In genomic region chr5:139251281-139251687, GRCh38 we compare ENCODE assay signal across 11 cellular contexts. TPM values are rescaled to one million over a fixed set of nuclear protein-coding genes. Genes with fewer than 3 reads are reported as not detected.
DNase-seq lines count a peak whose midpoint lies in the region; ATAC-seq lines count a peak whose summit lies in the region.
"Had no signal": no experiment of that assay in that cellular context is flagged by ENCODE, and none has a peak within 500 bp of the region (broad histone marks: within the 10 kb centered on the region; RNA-seq: fewer than 3 reads in every experiment).

No MANE protein-coding gene starts in this region.

- H3K4me3 Mint-ChIP-seq in activated CD8-positive, alpha-beta memory T cell treated with anti-CD3 and anti-CD28 coated beads, Interleukin-2, amount 10 ng/mL, durations not matched to agents 7 days and 5 days: no peak overlapping the region
- H3K4me3 Mint-ChIP-seq in T-cell: no peak overlapping the region
- no peak overlapping the region for H3K4me3 Mint-ChIP-seq in stimulated activated memory B cell treated with anti-CD40 and anti-IgM and Interleukin-4, amounts not matched to agents 10 μg/mL and 1 μg/mL and 100 μg/mL, for 72 hours
- H3K4me3 Mint-ChIP-seq: brain; naive thymus-derived CD8-positive, alpha-beta T cell had no signal

- POLR2A ChIA-PET in T-cell (lab: Charles Lee): no interaction called here

- CTCF ChIA-PET in activated CD8-positive, alpha-beta memory T cell treated with anti-CD3 and anti-CD28 coated beads, Interleukin-2, amount 10 ng/mL, durations not matched to agents 7 days and 5 days (lab: Charles Lee): interaction anchor here (0.8 to 3.3 kb wide), 16 partner anchors 9 to 608 kb away, joined by 3 to 13 read pairs (median 4); partner anchors contain the start of genes MATR3, PAIP2 and SIL1
- CTCF ChIA-PET in T-cell (lab: Charles Lee): interaction anchor here (0.5 to 0.8 kb wide), 6 partner anchors 9 to 777 kb away, joined by 3 to 6 read pairs (median 3); partner anchors contain the start of gene PAIP2 (in 1 of the 2)

- H3K27ac Mint-ChIP-seq in activated CD8-positive, alpha-beta memory T cell treated with anti-CD3 and anti-CD28 coated beads, Interleukin-2, amount 10 ng/mL, durations not matched to agents 7 days and 5 days: no peak overlapping the region
- no peak overlapping the region for H3K27ac Mint-ChIP-seq in T-cell
- H3K27ac Mint-ChIP-seq in stimulated activated memory B cell treated with anti-CD40 and anti-IgM and Interleukin-4, amounts not matched to agents 10 μg/mL and 1 μg/mL and 100 μg/mL, for 72 hours: peak overlapping the region; percentile 4

- no peaks in the 10 kb centered on the region for H3K9me3 Mint-ChIP-seq in activated CD8-positive, alpha-beta memory T cell treated with anti-CD3 and anti-CD28 coated beads, Interleukin-2, amount 10 ng/mL, durations not matched to agents 7 days and 5 days (ENCODE audit: low read depth)
- no peaks in the 10 kb centered on the region for H3K9me3 Mint-ChIP-seq in T-cell
- no peaks in the 10 kb centered on the region for H3K9me3 Mint-ChIP-seq in stimulated activated memory B cell treated with anti-CD40 and anti-IgM and Interleukin-4, amounts not matched to agents 10 μg/mL and 1 μg/mL and 100 μg/mL, for 72 hours
- H3K9me3 Mint-ChIP-seq: naive thymus-derived CD8-positive, alpha-beta T cell had no signal

- DNase-seq in activated CD8-positive, alpha-beta memory T cell treated with anti-CD3 and anti-CD28 coated beads, Interleukin-2, amount 10 ng/mL, durations not matched to agents 7 days and 5 days: peak; percentile 63
- DNase-seq in activated CD8-positive, alpha-beta memory T cell treated with anti-CD3 and anti-CD28 coated beads for 24 hours: no peak
- DNase-seq in T-cell: peak in 19 of 34 experiments; percentile 4 to 32 (median 13)
- peak; percentile 27 to 57 for DNase-seq in dermis microvascular lymphatic vessel endothelial cell (ENCODE audit: low read depth in 2 of 2)
- no peak for DNase-seq in hypothalamus (lab: John Stamatoyannopoulos, UW)
- DNase-seq: NCI-H524 had no signal

- H3K4me1 Mint-ChIP-seq in activated CD8-positive, alpha-beta memory T cell treated with anti-CD3 and anti-CD28 coated beads, Interleukin-2, amount 10 ng/mL, durations not matched to agents 7 days and 5 days: peaks cover 22% of the 10 kb centered on the region
- H3K4me1 Mint-ChIP-seq in T-cell: peaks cover 5 to 11% (median 11%) of the 10 kb centered on the region in 3 donors
- peaks cover 25% of the 10 kb centered on the region for H3K4me1 Mint-ChIP-seq in stimulated activated memory B cell treated with anti-CD40 and anti-IgM and Interleukin-4, amounts not matched to agents 10 μg/mL and 1 μg/mL and 100 μg/mL, for 72 hours

- ATAC-seq in activated CD8-positive, alpha-beta memory T cell treated with anti-CD3 and anti-CD28 coated beads, Interleukin-2, amount 10 ng/mL, durations not matched to agents 7 days and 5 days: peak; percentile 43
- ATAC-seq in T-cell (replicated peaks in 1 of 4): no peak
- peak; percentile 51 for ATAC-seq in stimulated activated memory B cell treated with anti-CD40 and anti-IgM and Interleukin-4, amounts not matched to agents 10 μg/mL and 1 μg/mL and 100 μg/mL, for 72 hours
- ATAC-seq in HG02610 (IDR thresholded peaks at IDR 0.05; ENCODE audit: unreplicated experiment): no peak
- ATAC-seq in HG03457 (IDR thresholded peaks at IDR 0.05; ENCODE audit: unreplicated experiment): no peak
- ATAC-seq: naive thymus-derived CD8-positive, alpha-beta T cell had no signal

- no peaks in the 10 kb centered on the region for H3K27me3 Mint-ChIP-seq in activated CD8-positive, alpha-beta memory T cell treated with anti-CD3 and anti-CD28 coated beads, Interleukin-2, amount 10 ng/mL, durations not matched to agents 7 days and 5 days
- no peaks in the 10 kb centered on the region for H3K27me3 Mint-ChIP-seq in T-cell
- no peaks in the 10 kb centered on the region for H3K27me3 Mint-ChIP-seq in stimulated activated memory B cell treated with anti-CD40 and anti-IgM and Interleukin-4, amounts not matched to agents 10 μg/mL and 1 μg/mL and 100 μg/mL, for 72 hours
- H3K27me3 Mint-ChIP-seq: naive thymus-derived CD8-positive, alpha-beta T cell had no signal

- H3K36me3 Mint-ChIP-seq in activated CD8-positive, alpha-beta memory T cell treated with anti-CD3 and anti-CD28 coated beads, Interleukin-2, amount 10 ng/mL, durations not matched to agents 7 days and 5 days: no peaks in the 10 kb centered on the region
- no peaks in the 10 kb centered on the region for H3K36me3 Mint-ChIP-seq in T-cell
- no peaks in the 10 kb centered on the region for H3K36me3 Mint-ChIP-seq in stimulated activated memory B cell treated with anti-CD40 and anti-IgM and Interleukin-4, amounts not matched to agents 10 μg/mL and 1 μg/mL and 100 μg/mL, for 72 hours
- H3K36me3 Mint-ChIP-seq: brain; naive thymus-derived CD8-positive, alpha-beta T cell had no signal

RNA-seq across cellular contexts. Expression of gene MATR3, which starts 42.3 kb away (rescaled TPM):
- 100 to 1,000 TPM; 149 to 195 TPM for total RNA-seq in activated CD8-positive, alpha-beta memory T cell treated with anti-CD3 and anti-CD28 coated beads, Interleukin-2, amount 10 ng/mL, durations not matched to agents 7 days and 5 days
- total RNA-seq in T-cell (100 to 1,000 TPM; 187 to 359 (median 200) TPM), dermis microvascular lymphatic vessel endothelial cell (152 and 212 TPM in 2 replicates)

RNA-seq across cellular contexts. Expression of gene SIL1, which starts 53.1 kb away (rescaled TPM):
- 10 to 100 TPM; 23.9 to 24.5 TPM for total RNA-seq in activated CD8-positive, alpha-beta memory T cell treated with anti-CD3 and anti-CD28 coated beads, Interleukin-2, amount 10 ng/mL, durations not matched to agents 7 days and 5 days
- 10 to 100 TPM; 14.2 to 16.5 (median 15.8) TPM for total RNA-seq in T-cell
- 43.4 and 62.7 TPM in 2 replicates for total RNA-seq in dermis microvascular lymphatic vessel endothelial cell

Comparison
In these comparisons a context has a peak if more than half of its experiments do, and no peak if none do; other contexts are left out.
1. DNase-seq: peak in activated CD8-positive, alpha-beta memory T cell treated with anti-CD3 and anti-CD28 coated beads, Interleukin-2, amount 10 ng/mL, durations not matched to agents 7 days and 5 days (single experiment), T-cell (19 of 34) and dermis microvascular lymphatic vessel endothelial cell (2 of 2); none in activated CD8-positive, alpha-beta memory T cell treated with anti-CD3 and anti-CD28 coated beads for 24 hours (single experiment) and hypothalamus (0 of 51).
2. ATAC-seq: peak in activated CD8-positive, alpha-beta memory T cell treated with anti-CD3 and anti-CD28 coated beads, Interleukin-2, amount 10 ng/mL, durations not matched to agents 7 days and 5 days (single experiment) and stimulated activated memory B cell treated with anti-CD40 and anti-IgM and Interleukin-4, amounts not matched to agents 10 μg/mL and 1 μg/mL and 100 μg/mL, for 72 hours (single experiment); none in T-cell (0 of 4), HG02610 (single experiment) and HG03457 (single experiment).